31 cellular contexts compared by ENCODE assay signal in genomic region chr5:81605299-81605698, GRCh38.
"Had no signal": no experiment of that assay in that cellular context is flagged by ENCODE, and none has a peak within 500 bp of the region (broad histone marks: within the 10 kb centered on the region; RNA-seq: fewer than 3 reads in every experiment).

No MANE protein-coding gene starts in this region.

- H3K27ac Mint-ChIP-seq: activated CD4-positive, alpha-beta memory T cell treated with anti-CD3 and anti-CD28 coated beads for 36 hours; activated CD4-positive, alpha-beta T cell treated with anti-CD3 and anti-CD28 coated beads for 36 hours; activated CD4-positive, alpha-beta T cell treated with anti-CD3 and anti-CD28 coated beads, Interleukin-2, amount 10 ng/mL, durations not matched to agents 24 days and 14 days; activated CD8-positive, alpha-beta T cell treated with anti-CD3 and anti-CD28 coated beads, Interleukin-2, amount 10 ng/mL, durations not matched to agents 7 days and 5 days; activated naive CD4-positive, alpha-beta T cell treated with anti-CD3 and anti-CD28 coated beads, Interleukin-2, amount 10 ng/mL, durations not matched to agents 7 days and 5 days; activated naive CD4-positive, alpha-beta T cell treated with anti-CD3 and anti-CD28 coated beads, Interleukin-2, amount 50 U/mL, for 72 hours; activated naive CD8-positive, alpha-beta T cell treated with anti-CD3 and anti-CD28 coated beads, Interleukin-2, amount 10 ng/mL, durations not matched to agents 7 days and 5 days; activated T-cell treated with anti-CD3 and anti-CD28 coated beads, Interleukin-2, amount 50 U/mL, for 24 hours; activated T-cell treated with anti-CD3 and anti-CD28 coated beads, Interleukin-2, amount 50 U/mL, for 72 hours had no signal

- FAIRE-seq: endometrium, endothelial cell of umbilical vein had no signal

- H3K4me3 Mint-ChIP-seq: activated CD4-positive, alpha-beta memory T cell treated with anti-CD3 and anti-CD28 coated beads for 36 hours; activated CD4-positive, alpha-beta T cell treated with anti-CD3 and anti-CD28 coated beads for 36 hours; activated CD4-positive, alpha-beta T cell treated with anti-CD3 and anti-CD28 coated beads, Interleukin-2, amount 10 ng/mL, durations not matched to agents 24 days and 14 days; activated CD8-positive, alpha-beta T cell treated with anti-CD3 and anti-CD28 coated beads, Interleukin-2, amount 10 ng/mL, durations not matched to agents 7 days and 5 days; activated naive CD4-positive, alpha-beta T cell treated with anti-CD3 and anti-CD28 coated beads, Interleukin-2, amount 10 ng/mL, durations not matched to agents 7 days and 5 days; activated naive CD8-positive, alpha-beta T cell treated with anti-CD3 and anti-CD28 coated beads, Interleukin-2, amount 10 ng/mL, durations not matched to agents 7 days and 5 days; activated T-cell treated with anti-CD3 and anti-CD28 coated beads, Interleukin-2, amount 50 U/mL, for 24 hours; activated T-cell treated with anti-CD3 and anti-CD28 coated beads, Interleukin-2, amount 50 U/mL, for 72 hours; brain had no signal

- H3K36me3 ChIP-seq: breast epithelium, cardiac muscle cell, colonic mucosa had no signal

- H3K27ac ChIP-seq: ascending aorta, breast epithelium, cardiac muscle cell, colonic mucosa, epithelial cell of prostate, esophagus squamous epithelium, gastroesophageal sphincter, heart right ventricle had no signal

- H3K9me3 ChIP-seq: ascending aorta, colonic mucosa, gastroesophageal sphincter had no signal

- DNase-seq: activated CD4-positive, alpha-beta memory T cell treated with anti-CD3 and anti-CD28 coated beads for 36 hours; activated CD4-positive, alpha-beta T cell treated with anti-CD3 and anti-CD28 coated beads for 36 hours; activated CD4-positive, alpha-beta T cell treated with anti-CD3 and anti-CD28 coated beads, Interleukin-2, amount 10 ng/mL, durations not matched to agents 24 days and 14 days; activated CD4-positive, CD25-positive, alpha-beta regulatory T cell; activated CD4-positive, CD25-positive, alpha-beta regulatory T cell treated with anti-CD3 and anti-CD28 coated beads, Interleukin-2, amount 50 U/mL, for 72 hours; activated CD8-positive, alpha-beta memory T cell treated with anti-CD3 and anti-CD28 coated beads, Interleukin-2, amount 50 U/mL, for 48 hours; activated CD8-positive, alpha-beta T cell treated with anti-CD3 and anti-CD28 coated beads, Interleukin-2, amount 10 ng/mL, durations not matched to agents 7 days and 5 days; activated gamma-delta T cell; activated naive CD4-positive, alpha-beta T cell; activated naive CD4-positive, alpha-beta T cell treated with anti-CD3 and anti-CD28 coated beads, Interleukin-2, amount 10 ng/mL, durations not matched to agents 7 days and 5 days; activated naive CD8-positive, alpha-beta T cell treated with anti-CD3 and anti-CD28 coated beads, Interleukin-2, amount 10 ng/mL, durations not matched to agents 7 days and 5 days; activated T-cell treated with anti-CD3 and anti-CD28 coated beads for 4 hours; activated T-cell treated with anti-CD3 and anti-CD28 coated beads, Interleukin-2, amount 50 U/mL, for 24 hours; activated T-cell treated with anti-CD3 and anti-CD28 coated beads, Interleukin-2, amount 50 U/mL, for 72 hours; central memory CD4-positive, alpha-beta T cell; cerebellar nuclear complex; colonic mucosa; effector CD8-positive, alpha-beta T cell; esophagus squamous epithelium; foreskin melanocyte; heart right ventricle; T-helper 2 cell had no signal

- H3K27me3 Mint-ChIP-seq: activated CD4-positive, alpha-beta memory T cell treated with anti-CD3 and anti-CD28 coated beads for 36 hours; activated CD4-positive, alpha-beta T cell treated with anti-CD3 and anti-CD28 coated beads for 36 hours; activated CD4-positive, alpha-beta T cell treated with anti-CD3 and anti-CD28 coated beads, Interleukin-2, amount 10 ng/mL, durations not matched to agents 24 days and 14 days; activated naive CD4-positive, alpha-beta T cell treated with anti-CD3 and anti-CD28 coated beads, Interleukin-2, amount 10 ng/mL, durations not matched to agents 7 days and 5 days; activated naive CD8-positive, alpha-beta T cell treated with anti-CD3 and anti-CD28 coated beads, Interleukin-2, amount 10 ng/mL, durations not matched to agents 7 days and 5 days; activated T-cell treated with anti-CD3 and anti-CD28 coated beads, Interleukin-2, amount 50 U/mL, for 24 hours; brain had no signal

- ATAC-seq: activated CD4-positive, alpha-beta T cell treated with anti-CD3 and anti-CD28 coated beads for 36 hours; activated CD8-positive, alpha-beta T cell treated with anti-CD3 and anti-CD28 coated beads, Interleukin-2, amount 10 ng/mL, durations not matched to agents 7 days and 5 days; activated naive CD4-positive, alpha-beta T cell treated with anti-CD3 and anti-CD28 coated beads, Interleukin-2, amount 50 U/mL, for 72 hours; activated T-cell treated with anti-CD3 and anti-CD28 coated beads, Interleukin-2, amount 50 U/mL, for 72 hours; gastroesophageal sphincter; heart right ventricle had no signal

- H3K27me3 ChIP-seq: ascending aorta, breast epithelium, cardiac muscle cell, colonic mucosa, esophagus squamous epithelium, gastroesophageal sphincter, heart right ventricle had no signal

- H3K4me3 ChIP-seq: ascending aorta, breast epithelium, cardiac muscle cell, colonic mucosa, esophagus squamous epithelium, gastroesophageal sphincter, heart right ventricle had no signal

- H3K4me1 ChIP-seq: ascending aorta, breast epithelium, colonic mucosa, esophagus squamous epithelium, gastroesophageal sphincter had no signal
